ENCODE assay signal across 8 cellular contexts in genomic region chr17:45223541-45224528, GRCh38. TPM values are rescaled to one million over a fixed set of nuclear protein-coding genes. Genes with fewer than 3 reads are reported as not detected.
DNase-seq lines count a peak whose midpoint lies in the region; ATAC-seq and TF ChIP-seq lines count a peak whose summit lies in the region.

No MANE protein-coding gene starts in this region.

- DNase-seq in T-cell (peak in 15 of 34 experiments; percentile 25 to 61 (median 44)), ecto neural progenitor cell (ENCODE audit: low spot score) (peak; percentile 50), NCI-H345 (lab: John Stamatoyannopoulos, UW) (no peak), SW 1271 (lab: John Stamatoyannopoulos, UW) (no peak), SJCRH30 (no peak), PC-9 (no peak)
- DNase-seq in stimulated activated CD4-positive, alpha-beta T cell treated with anti-CD3 and anti-CD28 coated beads, Interleukin-1b, Interleukin-23, amount 100 ng/mL, for 48 hours, result peak; percentile 74

- H4K20me1 ChIP-seq in PC-9 (ENCODE audit: insufficient read depth), result no peaks in the 10 kb centered on the region

- H3K4me3 ChIP-seq in SJCRH30 (no peak overlapping the region), PC-9 (no peak overlapping the region)

- H3K27me3 Mint-ChIP-seq in T-cell, result no peaks in the 10 kb centered on the region

- no peaks in the 10 kb centered on the region for H3K9me2 ChIP-seq in PC-9 (ENCODE audit: insufficient read depth)

- no peak overlapping the region for H2AFZ ChIP-seq in PC-9

- peak in 1 of 4 experiments; percentile 23 for ATAC-seq in T-cell (replicated peaks in 1 of 4)

- H3K9me3 Mint-ChIP-seq in T-cell, result no peaks in the 10 kb centered on the region

- H3F3A ChIP-seq in PC-9 (ENCODE audit: insufficient read depth, low read depth), result peaks cover 35% of the 10 kb centered on the region

- POLR2A ChIA-PET in T-cell (lab: Charles Lee) (no interaction called here), PC-9 (lab: Charles Lee; ENCODE audit: unreplicated experiment) (no interaction called here)

- no peak overlapping the region for H3K27ac ChIP-seq in SJCRH30
- H3K27ac ChIP-seq in PC-9, result no peak overlapping the region

- H3K9me3 ChIP-seq in SJCRH30 (replicated peaks) (no peaks in the 10 kb centered on the region), PC-9 (ENCODE audit: insufficient read depth, low read depth) (no peaks in the 10 kb centered on the region)

- intact Hi-C loops in PC-9 (cut with micrococcal nuclease; ENCODE audit: unreplicated experiment), result no loop called here

- BruUV-seq in PC-9 (replicated peaks; lab: Mats Ljungman, UMichigan), result no TSS peak

- peak overlapping the region; percentile 95 to 100 (median 99) for H3K4me3 Mint-ChIP-seq in T-cell

- CTCF ChIA-PET in T-cell (lab: Charles Lee) (interaction anchor here in 1 of 2 donors (1.1 kb wide), 1 partner anchor 72 kb away, joined by 3 read pairs; no protein-coding TSS in a partner anchor), PC-9 (lab: Charles Lee) (no interaction called here)

- H3K4me2 ChIP-seq in PC-9, result no peak overlapping the region

- H3K4me1 ChIP-seq in SJCRH30 (peaks cover 28% of the 10 kb centered on the region), PC-9 (replicated peaks; ENCODE audit: insufficient read depth) (peaks cover 33% of the 10 kb centered on the region)

- H3K27me3 ChIP-seq in SJCRH30 (peaks cover 20% of the 10 kb centered on the region), PC-9 (ENCODE audit: insufficient read depth, low read depth) (no peaks in the 10 kb centered on the region)

- H3K36me3 ChIP-seq in SJCRH30 (no peaks in the 10 kb centered on the region), PC-9 (ENCODE audit: low read depth) (no peaks in the 10 kb centered on the region)

- peaks cover 63 to 82% (median 72%) of the 10 kb centered on the region in 3 donors for H3K4me1 Mint-ChIP-seq in T-cell

- peaks cover 11% of the 10 kb centered on the region for H3K36me3 Mint-ChIP-seq in T-cell

- TF ChIP-seq CTCF in GM12874 (IDR thresholded peaks at IDR 0.05; ENCODE audit: insufficient read depth, low read depth, low read length) (peak; percentile 37; the same call in 1 of the 2 replicates), PC-9 (conservative IDR thresholded peaks at IDR 0.05) (no peak)

- peak overlapping the region; percentile 99 for H3K27ac Mint-ChIP-seq in T-cell

- H3K79me2 ChIP-seq in PC-9 (ENCODE audit: low read depth), result peaks cover 7% of the 10 kb centered on the region; the same call in 1 of the 2 replicates

RNA-seq across cellular contexts. Expression of gene FMNL1, which starts 2.1 kb away (rescaled TPM):
- 100 to 1,000 TPM; 362 to 473 (median 457) TPM for total RNA-seq in T-cell
- total RNA-seq in SJCRH30 (2014; rRNA removed; shearing (Covaris generic)), result 0.91 and 1.1 TPM in 2 replicates
- total RNA-seq in PC-9 (2021), result 12.9 and 18.7 TPM in 2 replicates

RNA-seq across cellular contexts. Expression of gene SPATA32, which starts 38.1 kb away (rescaled TPM):
- total RNA-seq in T-cell, result under 1 TPM in 4 of 5 donors, not detected in 1; 0.37 to 0.55 (median 0.42) TPM
- total RNA-seq in SJCRH30 (2014; rRNA removed; shearing (Covaris generic)), result 0.08 TPM in 1 of 2 replicates, not detected in the other
- 0.35 and 0.48 TPM in 2 replicates for total RNA-seq in PC-9 (2021)

Comparison
In these comparisons a context has a peak if more than half of its experiments do, and no peak if none do; other contexts are left out.
1. DNase-seq: peak in ecto neural progenitor cell (single experiment) and stimulated activated CD4-positive, alpha-beta T cell treated with anti-CD3 and anti-CD28 coated beads, Interleukin-1b, Interleukin-23, amount 100 ng/mL, for 48 hours (single experiment); none in NCI-H345 (single experiment), SW 1271 (0 of 2), SJCRH30 (0 of 2) and PC-9 (0 of 2).
2. RNA of gene FMNL1, which starts 2.1 kb away (total RNA-seq): 362 to 473 TPM in T-cell; 12.9 to 18.7 TPM in PC-9 and 0.91 to 1.1 TPM in SJCRH30; every median in the first group is over 10 times any median in the second.